8 cellular contexts compared by ENCODE assay signal in genomic region chr3:8970971-8971589, GRCh38. TPM values are rescaled to one million over a fixed set of nuclear protein-coding genes. Genes with fewer than 3 reads are reported as not detected.
DNase-seq lines count a peak whose midpoint lies in the region; ATAC-seq and TF ChIP-seq lines count a peak whose summit lies in the region.

No MANE protein-coding gene starts in this region.

- TF ChIP-seq POLR2A in ovary (IDR thresholded peaks at IDR 0.05) = no peak
- TF ChIP-seq POLR2A in tibial nerve (IDR thresholded peaks at IDR 0.05) = no peak

- H3K4me1 ChIP-seq in PC-9 (replicated peaks; ENCODE audit: insufficient read depth) (no peaks in the 10 kb centered on the region), ovary (ENCODE audit: insufficient read depth) (no peaks in the 10 kb centered on the region), tibial nerve (peaks cover 0 to 3% (median 0%) of the 10 kb centered on the region in 4 donors)

- H3K9me3 ChIP-seq in PC-9 (ENCODE audit: insufficient read depth, low read depth) = no peaks in the 10 kb centered on the region
- H3K9me3 ChIP-seq in ovary = no peaks in the 10 kb centered on the region
- H3K9me3 ChIP-seq in tibial nerve = no peaks in the 10 kb centered on the region

- peak; percentile 92 for TF ChIP-seq CTCF in GM12864 (IDR thresholded peaks at IDR 0.05; ENCODE audit: low read depth, low read length, missing control alignments)
- peak; percentile 98 for TF ChIP-seq CTCF in PC-9 (conservative IDR thresholded peaks at IDR 0.05)
- peak; percentile 95 for TF ChIP-seq CTCF in fibroblast of pulmonary artery (IDR thresholded peaks at IDR 0.05; ENCODE audit: low read length, missing control alignments)
- peak; percentile 90 to 96 (median 95) for TF ChIP-seq CTCF in ovary (IDR thresholded peaks at IDR 0.05)
- peak; percentile 91 to 99 (median 97) for TF ChIP-seq CTCF in tibial nerve (IDR thresholded peaks at IDR 0.05)

- BruUV-seq in PC-9 (replicated peaks; lab: Mats Ljungman, UMichigan) = no TSS peak

- intact Hi-C loops in PC-9 (cut with micrococcal nuclease; ENCODE audit: unreplicated experiment) = loop anchor here (1.0 to 2.0 kb wide), 2 partner anchors 96 to 331 kb away; no protein-coding TSS in a partner anchor
- intact Hi-C loops in ovary (cut with DNase I) = loop anchor here in 3 of 4 donors (2.0 to 5.0 kb wide), 3 partner anchors 96 to 332 kb away; no protein-coding TSS in a partner anchor

- CTCF ChIA-PET in PC-9 (lab: Charles Lee) = interaction anchor here (0.6 to 1.6 kb wide), 3 partner anchors 329 to 372 kb away, joined by 3 to 11 read pairs (median 5); no protein-coding TSS in a partner anchor

- WGBS in ovary, 3 donors = 1 to 2% (median 1%) methylated on average over 7 of the region's 7 CpGs
- 2% methylated on average over 7 of the region's 7 CpGs for WGBS in tibial nerve, 2 donors

- no peak overlapping the region for H3K4me3 ChIP-seq in GM12864 (ENCODE audit: low read depth, low read length)
- no peak overlapping the region for H3K4me3 ChIP-seq in PC-9
- H3K4me3 ChIP-seq in fibroblast of pulmonary artery (replicated peaks; ENCODE audit: low read depth, low read length) = no peak overlapping the region
- no peak overlapping the region for H3K4me3 ChIP-seq in ovary
- no peak overlapping the region for H3K4me3 ChIP-seq in tibial nerve

- POLR2A ChIA-PET in PC-9 (lab: Charles Lee; ENCODE audit: unreplicated experiment) = no interaction called here

- H3K36me3 ChIP-seq in PC-9 (ENCODE audit: low read depth) = no peaks in the 10 kb centered on the region
- no peaks in the 10 kb centered on the region for H3K36me3 ChIP-seq in ovary
- H3K36me3 ChIP-seq in tibial nerve = no peaks in the 10 kb centered on the region

- H3K27ac ChIP-seq in PC-9 = no peak overlapping the region
- H3K27ac ChIP-seq in ovary = no peak overlapping the region
- H3K27ac ChIP-seq in tibial nerve = no peak overlapping the region

- no peaks in the 10 kb centered on the region for H3K9me2 ChIP-seq in PC-9 (ENCODE audit: insufficient read depth)

- H3F3A ChIP-seq in PC-9 (ENCODE audit: insufficient read depth, low read depth) = no peaks in the 10 kb centered on the region

- H3K79me2 ChIP-seq in PC-9 (ENCODE audit: low read depth) = no peaks in the 10 kb centered on the region

- H4K20me1 ChIP-seq in PC-9 (ENCODE audit: insufficient read depth) = no peaks in the 10 kb centered on the region

- no peak overlapping the region for H2AFZ ChIP-seq in PC-9

- H3K4me2 ChIP-seq in PC-9 = no peak overlapping the region

- peak; percentile 30 for DNase-seq in GM12864 (ENCODE audit: low read depth)
- DNase-seq in PC-9 = peak; percentile 38 to 65
- peak; percentile 42 for DNase-seq in activated T-helper 1 cell treated with Interleukin-2 at 50 U/mL for 16 hours (ENCODE audit: low read depth)
- DNase-seq in fibroblast of pulmonary artery (ENCODE audit: low read depth) = peak; percentile 77
- peak; percentile 48 to 76 (median 70) for DNase-seq in ovary
- DNase-seq in tibial nerve (ENCODE audit: low spot score in 2 of 2) = peak; percentile 49 to 85

- no peak for TF ChIP-seq EP300 in ovary (IDR thresholded peaks at IDR 0.05)
- no peak for TF ChIP-seq EP300 in tibial nerve (IDR thresholded peaks at IDR 0.05)

- ATAC-seq in HG03432 (IDR thresholded peaks at IDR 0.05; ENCODE audit: unreplicated experiment) (peak; percentile 55), GM18520 (IDR thresholded peaks at IDR 0.05; ENCODE audit: unreplicated experiment) (no peak)

- H3K27me3 ChIP-seq in PC-9 (ENCODE audit: insufficient read depth, low read depth) = no peaks in the 10 kb centered on the region
- no peaks in the 10 kb centered on the region for H3K27me3 ChIP-seq in ovary
- H3K27me3 ChIP-seq in tibial nerve = peaks cover 0 to 17% of the 10 kb centered on the region in 2 donors

RNA-seq across cellular contexts. Expression of gene RAD18, which starts 7.8 kb away (rescaled TPM):
- total RNA-seq in PC-9 (2021) (19.1 and 29.1 TPM in 2 replicates), ovary (1 to 10 TPM; 3.8 to 9.2 (median 8.2) TPM), tibial nerve (10 to 100 TPM in 3 of 4 donors, 1 to 10 TPM in 1; 3.5 to 11.7 (median 10.7) TPM)
- 1 to 10 TPM; 2.9 to 7.8 TPM for polyA plus RNA-seq in ovary
